19 cellular contexts compared by ENCODE assay signal in genomic region chr5:86768699-86769202, GRCh38.
DNase-seq lines count a peak whose midpoint lies in the region; ATAC-seq and TF ChIP-seq lines count a peak whose summit lies in the region.
"Had no signal": no experiment of that assay in that cellular context is flagged by ENCODE, and none has a peak within 500 bp of the region (broad histone marks: within the 10 kb centered on the region; RNA-seq: fewer than 3 reads in every experiment).

No MANE protein-coding gene starts in this region.

- no peak for TF ChIP-seq CTCF in HEK293 (tag by site-specific recombination; IDR thresholded peaks at IDR 0.05)
- no peak for TF ChIP-seq CTCF in endodermal cell (conservative IDR thresholded peaks at IDR 0.05)
- TF ChIP-seq CTCF in heart right ventricle (IDR thresholded peaks at IDR 0.05): no peak

- no peak overlapping the region for H3K23ac ChIP-seq in mesenchymal stem cell (ENCODE audit: low read length in 2 of 2)

- H2BK5ac ChIP-seq in mesenchymal stem cell (ENCODE audit: low read depth, low read length, poor library complexity, severe bottlenecking): no peak overlapping the region

- no peak overlapping the region for H3K4me3 Mint-ChIP-seq in endodermal cell
- H3K4me3 Mint-ChIP-seq: CD14-positive monocyte; CD4-positive, alpha-beta T cell; CD8-positive, alpha-beta memory T cell had no signal

- POLR2A ChIA-PET in HEK293 (lab: Yijun Ruan, JAX): no interaction called here

- peaks cover 3% of the 10 kb centered on the region for H3K36me3 Mint-ChIP-seq in endodermal cell (ENCODE audit: low read depth)
- H3K36me3 Mint-ChIP-seq: CD14-positive monocyte; CD8-positive, alpha-beta memory T cell had no signal

- no peak overlapping the region for H2BK120ac ChIP-seq in mesenchymal stem cell (ENCODE audit: low read depth, low read length)

- no peak overlapping the region for H2BK12ac ChIP-seq in mesenchymal stem cell (ENCODE audit: low read length in 2 of 2)

- no peaks in the 10 kb centered on the region for H3K27me3 ChIP-seq in endodermal cell (ENCODE audit: control insufficient read depth, insufficient read depth, low read length, poor library complexity, severe bottlenecking)
- H3K27me3 ChIP-seq in mesenchymal stem cell (ENCODE audit: control insufficient read depth in 1 of 2, insufficient read depth in 1 of 2, low read length in 2 of 2): no peaks in the 10 kb centered on the region
- H3K27me3 ChIP-seq in heart right ventricle: no peaks in the 10 kb centered on the region
- H3K27me3 ChIP-seq: BE2C; BLaER1 treated with 17β-estradiol and CSF1 and Interleukin-3, amounts not matched to agents 10 nM and 100 nM had no signal

- CTCF ChIA-PET in HEK293 (lab: Yijun Ruan, JAX): no interaction called here

- no peaks in the 10 kb centered on the region for H3K79me1 ChIP-seq in mesenchymal stem cell (replicated peaks; ENCODE audit: low read length, poor library complexity, severe bottlenecking)

- no peak overlapping the region for H3K4me2 ChIP-seq in mesenchymal stem cell (ENCODE audit: low read length, poor library complexity, severe bottlenecking)
- H3K4me2 ChIP-seq: BLaER1 treated with 17β-estradiol and CSF1 and Interleukin-3, amounts not matched to agents 10 nM and 100 nM had no signal

- WGBS in endodermal cell (ENCODE audit: insufficient coverage in 1 of 2, insufficient read length in 1 of 2), 2 experiments: 91 to 92% methylated on average over 2 of the region's 2 CpGs
- WGBS in mesenchymal stem cell: 87% methylated on average over 2 of the region's 2 CpGs
- 88 to 89% methylated on average over 2 of the region's 2 CpGs for WGBS in heart right ventricle, 2 donors

- no peak overlapping the region for H3K9ac ChIP-seq in endodermal cell (ENCODE audit: extremely low read depth, low read length, poor library complexity, severe bottlenecking)
- H3K9ac ChIP-seq in mesenchymal stem cell (ENCODE audit: low read length): no peak overlapping the region
- H3K9ac ChIP-seq: BLaER1 treated with 17β-estradiol and CSF1 and Interleukin-3, amounts not matched to agents 10 nM and 100 nM had no signal

- H3K9me3 ChIP-seq in HEK293 (ENCODE audit: control insufficient read depth, insufficient read depth, low read depth, low read length) (no peaks in the 10 kb centered on the region), endodermal cell (ENCODE audit: control insufficient read depth, low read length) (peaks cover 29% of the 10 kb centered on the region), mesenchymal stem cell (ENCODE audit: control insufficient read depth, low read length) (peaks cover 9% of the 10 kb centered on the region), heart right ventricle (peaks cover 0 to 27% (median 5%) of the 10 kb centered on the region in 11 donors)
- H3K9me3 ChIP-seq: BE2C had no signal

- H3K4ac ChIP-seq in mesenchymal stem cell (ENCODE audit: low read depth in 1 of 2, low read length in 2 of 2): no peak overlapping the region

- ATAC-seq in HG03139 (IDR thresholded peaks at IDR 0.05; ENCODE audit: unreplicated experiment) (no peak), heart right ventricle (no peak)

- intact Hi-C loops in heart right ventricle (cut with DNase I): no loop called here

- H3K36me3 ChIP-seq in HEK293 (ENCODE audit: control insufficient read depth in 2 of 2, insufficient read depth in 1 of 2, low read length in 2 of 2) (no peaks in the 10 kb centered on the region), endodermal cell (ENCODE audit: control insufficient read depth, insufficient read depth, low read length) (no peaks in the 10 kb centered on the region), mesenchymal stem cell (ENCODE audit: control insufficient read depth in 1 of 2, insufficient read depth in 2 of 2, low read depth in 1 of 2, low read length in 2 of 2) (no peaks in the 10 kb centered on the region), heart right ventricle (no peaks in the 10 kb centered on the region)
- H3K36me3 ChIP-seq: BE2C; BLaER1 treated with 17β-estradiol and CSF1 and Interleukin-3, amounts not matched to agents 10 nM and 100 nM had no signal

- no peaks in the 10 kb centered on the region for H3K27me3 Mint-ChIP-seq in endodermal cell (ENCODE audit: insufficient read depth)
- H3K27me3 Mint-ChIP-seq: CD4-positive, alpha-beta T cell had no signal

- H3K4me1 Mint-ChIP-seq in endodermal cell: peaks cover 5% of the 10 kb centered on the region
- H3K4me1 Mint-ChIP-seq: CD14-positive monocyte; CD8-positive, alpha-beta memory T cell had no signal

- peaks cover 42% of the 10 kb centered on the region for H3K9me3 Mint-ChIP-seq in endodermal cell

- H2AK5ac ChIP-seq in mesenchymal stem cell (ENCODE audit: low read length, severe bottlenecking): no peak overlapping the region

- H3K4me3 ChIP-seq in HEK293 (ENCODE audit: low read depth, low read length): no peak overlapping the region
- peak overlapping the region; percentile 28 for H3K4me3 ChIP-seq in endodermal cell (ENCODE audit: low read length)
- H3K4me3 ChIP-seq in mesenchymal stem cell (ENCODE audit: insufficient read depth in 1 of 2, low read depth in 1 of 2, low read length in 2 of 2): no peak overlapping the region
- H3K4me3 ChIP-seq in heart right ventricle: no peak overlapping the region
- H3K4me3 ChIP-seq: BLaER1 treated with 17β-estradiol and CSF1 and Interleukin-3, amounts not matched to agents 10 nM and 100 nM had no signal

- H3K27ac ChIP-seq in HEK293 (ENCODE audit: extremely low read depth, low read depth, low read length) (no peak overlapping the region), endodermal cell (ENCODE audit: low read depth, low read length) (no peak overlapping the region), mesenchymal stem cell (ENCODE audit: low read length, poor library complexity, severe bottlenecking) (no peak overlapping the region), heart right ventricle (no peak overlapping the region)
- H3K27ac ChIP-seq: BLaER1 treated with 17β-estradiol and CSF1 and Interleukin-3, amounts not matched to agents 10 nM and 100 nM had no signal

- no peak overlapping the region for H3K18ac ChIP-seq in mesenchymal stem cell (ENCODE audit: low read depth in 1 of 2, low read length in 2 of 2)

- no peak overlapping the region for H4K8ac ChIP-seq in mesenchymal stem cell (ENCODE audit: low read length)

- DNase-seq in endodermal cell (no peak), mesenchymal stem cell (no peak), NCI-H2029 treated with DMSO at 0.1 percent for 48 hours (lab: John Stamatoyannopoulos, UW) (no peak), mesenteric fat pad (ENCODE audit: low spot score) (no peak), heart right ventricle (no peak)
- DNase-seq: AML-193; BE2C; CD4-positive, alpha-beta T cell; CD8-positive, alpha-beta memory T cell; DMS 273 treated with DMSO at 0.1 percent for 48 hours; DMS79; EL; GDM1; H7; HCEC 1CT had no signal

- H2BK15ac ChIP-seq in mesenchymal stem cell (ENCODE audit: low read depth, poor library complexity, severe bottlenecking): no peak overlapping the region

- H3K27ac Mint-ChIP-seq in endodermal cell: no peak overlapping the region
- H3K27ac Mint-ChIP-seq: CD4-positive, alpha-beta T cell; CD8-positive, alpha-beta memory T cell had no signal

- peak overlapping the region; percentile 50 for H4K91ac ChIP-seq in mesenchymal stem cell (ENCODE audit: low read length)

- H3K14ac ChIP-seq in mesenchymal stem cell (ENCODE audit: low read length in 2 of 2): no peak overlapping the region

- no peaks in the 10 kb centered on the region for H3K4me1 ChIP-seq in HEK293 (ENCODE audit: control insufficient read depth, insufficient read depth, low read length)
- H3K4me1 ChIP-seq in endodermal cell (ENCODE audit: control insufficient read depth, insufficient read depth, low read length): no peaks in the 10 kb centered on the region
- no peaks in the 10 kb centered on the region for H3K4me1 ChIP-seq in mesenchymal stem cell (ENCODE audit: control insufficient read depth, insufficient read depth, low read depth, low read length)
- H3K4me1 ChIP-seq in heart right ventricle: no peaks in the 10 kb centered on the region
- H3K4me1 ChIP-seq: BE2C; BLaER1 treated with 17β-estradiol and CSF1 and Interleukin-3, amounts not matched to agents 10 nM and 100 nM had no signal

- H2AFZ ChIP-seq in mesenchymal stem cell (ENCODE audit: low read depth, low read length): no peak overlapping the region

TF ChIP-seq in HEK293, 187 proteins besides CTCF, POLR2A, EP300 and RAD21 (continues in another document):
- TF ChIP-seq PATZ1 (tag by site-specific recombination; IDR thresholded peaks at IDR 0.05): no peak
